In the genomic region with DNA sequence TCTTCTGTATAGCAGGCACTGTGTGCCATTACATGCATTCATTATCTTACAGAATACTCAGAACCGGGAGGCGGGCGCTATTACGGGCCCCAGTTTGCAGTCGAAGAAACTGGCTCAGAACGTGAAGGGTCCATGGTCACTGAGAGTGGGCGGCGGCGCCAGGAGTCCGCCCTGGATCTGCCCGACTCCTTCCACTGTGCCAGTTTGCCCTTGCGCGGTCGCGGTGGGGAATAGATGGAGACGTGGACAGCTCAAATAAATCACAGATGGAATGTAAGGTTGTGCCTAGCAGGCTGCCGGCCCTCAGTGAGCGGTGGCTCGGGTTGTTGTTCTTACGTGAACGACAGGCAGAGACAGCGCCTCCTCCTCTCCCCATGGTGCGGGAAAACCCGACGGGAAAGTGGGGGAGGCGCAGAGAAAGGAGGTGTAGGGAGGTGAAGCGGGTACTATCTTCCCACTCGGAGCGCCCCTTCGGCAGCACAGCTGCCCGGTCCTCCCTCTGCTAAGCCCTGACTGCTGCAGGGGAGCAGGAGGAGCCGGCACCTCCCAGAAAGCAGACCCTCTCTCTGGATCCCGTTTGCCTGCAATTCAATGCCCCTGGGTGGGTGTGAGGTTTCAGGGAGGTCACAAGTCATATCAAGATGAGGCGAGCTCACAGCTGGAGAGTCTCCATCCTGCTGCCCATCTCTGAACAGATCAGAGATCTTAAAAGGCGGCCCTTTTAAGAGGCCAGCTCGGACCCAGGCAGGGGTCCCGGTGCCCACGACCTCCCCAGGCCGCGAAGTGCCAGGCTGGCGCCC, we compare ENCODE assay signal across 8 cellular contexts. TPM values are rescaled to one million over a fixed set of nuclear protein-coding genes. Genes with fewer than 3 reads are reported as not detected.
DNase-seq lines count a peak whose midpoint lies in the region; ATAC-seq and TF ChIP-seq lines count a peak whose summit lies in the region.

No MANE protein-coding gene starts in this region.

- H3K9me3 ChIP-seq in DND-41 (ENCODE audit: insufficient read depth, low read length, severe bottlenecking), result no peaks in the 10 kb centered on the region
- no peaks in the 10 kb centered on the region for H3K9me3 ChIP-seq in heart left ventricle

- TF ChIP-seq CTCF in DND-41 (IDR thresholded peaks at IDR 0.05; ENCODE audit: borderline replicate concordance, extremely low read depth, low read length, poor library complexity, severe bottlenecking) (no peak), heart left ventricle (IDR thresholded peaks at IDR 0.05) (no peak), progenitor cell of endocrine pancreas (IDR thresholded peaks at IDR 0.05; ENCODE audit: unreplicated experiment) (no peak)

- H3K36me3 ChIP-seq in DND-41 (ENCODE audit: insufficient read depth, low read length) (no peaks in the 10 kb centered on the region), heart left ventricle (no peaks in the 10 kb centered on the region)

- DNase-seq in DND-41, result no peak
- DNase-seq in NCI-H128 (lab: John Stamatoyannopoulos, UW; ENCODE audit: unreplicated experiment), result peak; percentile 30
- peak; percentile 23 for DNase-seq in activated effector memory CD4-positive, alpha-beta T cell treated with Interleukin-2 at 50 U/mL for 16 hours
- DNase-seq in heart left ventricle, result peak in 1 of 5 donors; percentile 32
- no peak for DNase-seq in progenitor cell of endocrine pancreas (ENCODE audit: low spot score, unreplicated experiment)
- no peak for DNase-seq in HT-29 (ENCODE audit: low spot score)
- no peak for DNase-seq in RPMI8226

- intact Hi-C loops in heart left ventricle (cut with DNase I), result loop anchor here in 4 of 10 donors (5.0 to 10.0 kb wide), 3 partner anchors 89 to 164 kb away; a partner anchor contains a TSS

- H3K9ac ChIP-seq in DND-41 (ENCODE audit: low read depth, low read length), result peak overlapping the region; percentile 51; the same call in 1 of the 2 replicates

- H3K79me2 ChIP-seq in DND-41 (ENCODE audit: insufficient read depth, low read length), result no peaks in the 10 kb centered on the region

- H3K36me3 Mint-ChIP-seq in progenitor cell of endocrine pancreas (ENCODE audit: insufficient read depth), result no peaks in the 10 kb centered on the region

- peaks cover 27% of the 10 kb centered on the region for H3K4me1 ChIP-seq in DND-41 (ENCODE audit: insufficient read depth, low read length)
- H3K4me1 ChIP-seq in heart left ventricle, result peaks cover 0 to 44% (median 17%) of the 10 kb centered on the region in 12 donors

- no peaks in the 10 kb centered on the region; the same call in 1 of the 2 replicates for H4K20me1 ChIP-seq in DND-41 (ENCODE audit: insufficient read depth, low read length)

- peak overlapping the region in 1 of 2 experiments; percentile 54; a peak in 1 of 4 replicates for H3K4me3 ChIP-seq in DND-41 (ENCODE audit: low read depth in 1 of 2, low read length in 2 of 2)
- H3K4me3 ChIP-seq in heart left ventricle, result peak overlapping the region; percentile 6 to 60 (median 47)

- peak overlapping the region; percentile 65 for H2AFZ ChIP-seq in DND-41 (ENCODE audit: low read depth, low read length)

- H3K27ac ChIP-seq in DND-41 (ENCODE audit: low read length) (no peak overlapping the region), heart left ventricle (no peak overlapping the region)

- peak overlapping the region; percentile 77 for H3K4me3 Mint-ChIP-seq in progenitor cell of endocrine pancreas (ENCODE audit: low read depth)

- peak overlapping the region; percentile 89 for H3K4me2 ChIP-seq in DND-41 (ENCODE audit: insufficient read depth, low read length)

- peaks cover 12% of the 10 kb centered on the region for H3K4me1 Mint-ChIP-seq in progenitor cell of endocrine pancreas (ENCODE audit: low read depth)

- no peak for ATAC-seq in DND-41 (ENCODE audit: insufficient read depth, low read depth)
- peak in 3 of 4 donors; percentile 13 to 23 (median 14) for ATAC-seq in heart left ventricle
- ATAC-seq in HG02678 (IDR thresholded peaks at IDR 0.05; ENCODE audit: unreplicated experiment), result no peak

- peak overlapping the region; percentile 96 for H3K27ac Mint-ChIP-seq in progenitor cell of endocrine pancreas

- no peaks in the 10 kb centered on the region for H3K9me3 Mint-ChIP-seq in progenitor cell of endocrine pancreas (ENCODE audit: low read depth)

- WGBS in heart left ventricle, 4 donors, result 2 to 3% (median 3%) methylated on average over 24 to 41 of the region's 41 CpGs

- H3K27me3 Mint-ChIP-seq in progenitor cell of endocrine pancreas, result peaks cover 29% of the 10 kb centered on the region

- H3K27me3 ChIP-seq in DND-41 (ENCODE audit: insufficient read depth, low read length, poor library complexity), result peaks cover 29% of the 10 kb centered on the region
- H3K27me3 ChIP-seq in heart left ventricle, result peaks cover 15 to 51% (median 25%) of the 10 kb centered on the region in 9 donors

- no peak for TF ChIP-seq POLR2A in heart left ventricle (IDR thresholded peaks at IDR 0.05)

RNA-seq across cellular contexts. Expression of a gene that starts 1.1 kb away (rescaled TPM):
- total RNA-seq in heart left ventricle, result 1 to 10 TPM in 1 of 9 donors, under 1 TPM in 7, not detected in 1; 0.14 to 1.4 (median 0.50) TPM
- polyA plus RNA-seq in heart left ventricle, result under 1 TPM; 0.26 to 0.91 TPM
- 48.1 and 53.8 TPM in 2 replicates for total RNA-seq in progenitor cell of endocrine pancreas
- 0.25 and 0.89 TPM in 2 replicates for total RNA-seq in HT-29 (2014; rRNA removed; shearing (Covaris generic))

RNA-seq across cellular contexts. Expression of a gene that starts 57.5 kb away (rescaled TPM):
- total RNA-seq in heart left ventricle (10 to 100 TPM in 8 of 9 donors, 1 to 10 TPM in 1; 9.9 to 44.4 (median 12.9) TPM), progenitor cell of endocrine pancreas (27.1 and 30.3 TPM in 2 replicates)
- 10 to 100 TPM in 1 of 2 donors, 1 to 10 TPM in 1; 8.9 to 24.5 TPM for polyA plus RNA-seq in heart left ventricle
- total RNA-seq in HT-29 (2014; rRNA removed; shearing (Covaris generic)), result 12.9 and 14.1 TPM in 2 replicates

RNA-seq across cellular contexts. Expression of a gene that starts 58.0 kb away (rescaled TPM):
- total RNA-seq in heart left ventricle (10 to 100 TPM; 26.6 to 43.4 (median 31.7) TPM), progenitor cell of endocrine pancreas (40.4 and 41.9 TPM in 2 replicates)
- polyA plus RNA-seq in heart left ventricle, result 10 to 100 TPM; 20.3 to 45.8 TPM
- total RNA-seq in HT-29 (2014; rRNA removed; shearing (Covaris generic)), result 29.8 and 41.2 TPM in 2 replicates

Comparison
In these comparisons a context has a peak if more than half of its experiments do, and no peak if none do; other contexts are left out.
1. ATAC-seq: peak in heart left ventricle (3 of 4); none in DND-41 (single experiment) and HG02678 (single experiment).
2. DNase-seq: peak in NCI-H128 (single experiment) and activated effector memory CD4-positive, alpha-beta T cell treated with Interleukin-2 at 50 U/mL for 16 hours (single experiment); none in DND-41 (single experiment), progenitor cell of endocrine pancreas (single experiment), HT-29 (single experiment) and RPMI8226 (single experiment).
3. RNA of a gene that starts 1.1 kb away (total RNA-seq): 48.1 to 53.8 TPM in progenitor cell of endocrine pancreas; 0.14 to 1.4 TPM in heart left ventricle and 0.25 to 0.89 TPM in HT-29; every median in the first group is over 10 times any median in the second.